ENCODE assay signal across 8 cellular contexts in the genomic region with DNA sequence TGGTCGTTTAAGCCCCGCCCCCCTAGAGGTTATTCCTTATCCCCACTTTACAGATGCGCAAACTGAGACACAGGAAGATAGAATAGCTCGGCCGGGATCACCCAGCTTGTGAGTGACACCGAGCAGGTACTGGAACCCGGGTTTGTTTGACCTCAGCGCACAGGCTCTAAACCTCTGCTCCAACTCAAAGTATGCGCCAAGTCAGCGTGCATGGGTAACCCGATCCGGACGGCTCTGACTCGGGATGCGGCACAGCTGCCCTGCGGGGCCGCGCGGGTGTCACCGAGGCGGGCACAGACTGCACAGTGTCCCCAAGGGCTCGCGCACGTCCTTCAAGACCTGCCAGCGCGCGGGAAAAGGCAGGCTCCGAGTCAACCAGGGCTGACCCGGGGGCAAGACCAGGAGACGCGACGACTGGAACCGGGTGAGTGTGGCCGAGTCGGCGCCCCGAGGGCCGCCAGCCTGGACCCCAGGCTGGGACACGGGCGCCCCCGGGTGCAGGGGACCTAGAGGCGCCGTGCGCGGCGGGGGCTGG.
DNase-seq lines count a peak whose midpoint lies in the region; ATAC-seq and TF ChIP-seq lines count a peak whose summit lies in the region.

No MANE protein-coding gene starts in this region.

- H3K4me3 ChIP-seq in lower leg skin (ENCODE audit: low read depth, poor library complexity, severe bottlenecking) (peak overlapping the region; percentile 28), urinary bladder (ENCODE audit: low read depth, low read length) (peak overlapping the region; percentile 65)

- ATAC-seq in GM18861 (IDR thresholded peaks at IDR 0.05; ENCODE audit: unreplicated experiment) (no peak), HG02610 (IDR thresholded peaks at IDR 0.05; ENCODE audit: unreplicated experiment) (no peak)

- WGBS in lower leg skin, 2 donors, result 9 to 14% methylated on average over 11 to 28 of the region's 46 CpGs
- 6% methylated on average over 46 of the region's 46 CpGs for WGBS in urinary bladder

- no peaks in the 10 kb centered on the region for H3K36me3 ChIP-seq in urinary bladder (ENCODE audit: insufficient read depth)

- peak; percentile 1 to 9 for DNase-seq in stimulated activated CD4-positive, alpha-beta T cell treated with anti-CD3 and anti-CD28 coated beads, Interleukin-12 subunit alpha, Interleukin-12 subunit beta, amount 100 ng/mL, for 24 hours (ENCODE audit: low read depth in 2 of 2)
- DNase-seq in stimulated activated CD4-positive, alpha-beta T cell treated with anti-CD3 and anti-CD28 coated beads, Interleukin-1b, Interleukin-23, amount 100 ng/mL, for 48 hours, result no peak
- DNase-seq in activated effector memory CD4-positive, alpha-beta T cell treated with anti-CD3 and anti-CD28 coated beads, Interleukin-2, amount 50 U/mL, for 16 hours, result peak; percentile 67
- no peak for DNase-seq in lower leg skin (ENCODE audit: low spot score in 2 of 2)
- DNase-seq in A172 (ENCODE audit: low spot score), result no peak

- no peak overlapping the region for H3K27ac ChIP-seq in urinary bladder (ENCODE audit: low read depth)

- intact Hi-C loops in lower leg skin (cut with DNase I; ENCODE audit: low total_unique reads), result no loop called here

- H3K4me1 ChIP-seq in urinary bladder (ENCODE audit: insufficient read depth), result no peaks in the 10 kb centered on the region

- TF ChIP-seq POLR2A in lower leg skin (IDR thresholded peaks at IDR 0.05), result no peak

- no peak for TF ChIP-seq CTCF in lower leg skin (IDR thresholded peaks at IDR 0.05)

Comparison
In these comparisons a context has a peak if more than half of its experiments do, and no peak if none do; other contexts are left out.
1. DNase-seq: peak in stimulated activated CD4-positive, alpha-beta T cell treated with anti-CD3 and anti-CD28 coated beads, Interleukin-12 subunit alpha, Interleukin-12 subunit beta, amount 100 ng/mL, for 24 hours (2 of 2) and activated effector memory CD4-positive, alpha-beta T cell treated with anti-CD3 and anti-CD28 coated beads, Interleukin-2, amount 50 U/mL, for 16 hours (single experiment); none in stimulated activated CD4-positive, alpha-beta T cell treated with anti-CD3 and anti-CD28 coated beads, Interleukin-1b, Interleukin-23, amount 100 ng/mL, for 48 hours (single experiment), lower leg skin (0 of 2) and A172 (single experiment).